Comparison of ENCODE assay signal across 8 cellular contexts in the genomic region with DNA sequence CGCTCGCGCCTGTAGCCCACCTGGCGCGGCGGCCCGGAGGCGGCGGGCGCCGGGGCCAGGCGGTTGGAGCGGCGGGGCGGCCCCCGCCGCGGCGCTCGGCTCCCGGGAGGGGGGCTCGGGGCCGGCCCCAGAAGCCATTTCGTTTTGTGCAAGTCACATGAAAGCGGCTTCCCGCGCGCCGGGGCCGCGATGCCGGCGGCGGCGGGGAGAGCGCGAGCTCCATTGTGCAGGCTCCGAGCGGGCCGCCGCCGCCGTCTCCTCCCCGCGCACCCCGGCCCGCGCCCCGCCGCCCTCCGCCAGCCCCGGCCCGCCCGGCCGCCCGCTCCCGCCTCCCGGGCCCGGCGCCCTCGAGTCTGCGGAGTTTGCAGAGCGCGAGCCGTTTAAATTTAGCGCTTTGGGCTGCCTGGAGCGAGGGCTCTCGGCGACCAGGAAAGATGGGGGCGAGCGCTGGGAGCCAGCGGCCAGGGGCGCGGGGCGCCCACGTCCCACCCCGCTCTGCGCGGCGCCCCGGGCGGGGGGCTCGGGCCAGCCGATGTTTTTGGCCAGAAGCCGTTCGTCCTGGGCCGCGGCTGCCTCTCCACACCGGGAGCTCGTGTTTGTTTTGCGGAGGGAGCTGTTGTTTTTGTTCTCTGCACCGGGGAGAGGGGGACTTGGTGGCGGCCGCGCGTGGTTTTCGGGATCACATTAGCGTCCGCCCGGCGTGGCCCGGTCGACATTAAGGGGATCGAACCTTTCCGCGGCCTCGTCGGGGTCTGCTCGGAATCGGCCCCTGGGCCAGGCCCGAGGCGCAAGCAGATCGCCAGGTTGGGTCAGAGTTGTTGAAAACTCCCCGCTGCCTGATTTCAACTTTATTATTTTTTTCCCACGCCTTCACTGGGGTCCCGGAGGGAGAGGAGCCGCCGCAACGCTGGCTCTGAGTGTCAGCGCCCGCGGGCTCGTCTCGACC. TPM values are rescaled to one million over a fixed set of nuclear protein-coding genes. Genes with fewer than 3 reads are reported as not detected.
A peak's percentile ranks its signal among the peaks of the same experiment; 100 is the strongest.
DNase-seq lines count a peak whose midpoint lies in the region; ATAC-seq and TF ChIP-seq lines count a peak whose summit lies in the region.

No MANE protein-coding gene starts in this region.

- intact Hi-C loops in lower lobe of right lung (cut with DNase I) = no loop called here

- H3K79me2 ChIP-seq in GM23338 (replicated peaks; ENCODE audit: insufficient read depth) = peaks cover 44% of the 10 kb centered on the region

- peaks cover 4% of the 10 kb centered on the region for H3K9me3 ChIP-seq in AG04450 (ENCODE audit: control insufficient read depth, insufficient read depth, low read length)
- H3K9me3 ChIP-seq in duodenal mucosa (ENCODE audit: control insufficient read depth in 1 of 2, low read length in 2 of 2) = peaks cover 0 to 3% of the 10 kb centered on the region in 2 donors
- peaks cover 4% of the 10 kb centered on the region for H3K9me3 ChIP-seq in lower lobe of right lung

- CTCF ChIA-PET in AG04450 (lab: Charles Lee) = interaction anchor here (1.0 to 1.3 kb wide), 2 partner anchors 104 to 227 kb away, joined by 3 to 8 read pairs; a partner anchor contains a TSS

- H2AFZ ChIP-seq in GM23338 = peak overlapping the region; percentile 81; the same call in 1 of the 2 replicates

- peaks cover 32% of the 10 kb centered on the region for H3K27me3 Mint-ChIP-seq in GM23338 (ENCODE audit: insufficient read depth, low read depth, poor library complexity)

- peaks cover 5% of the 10 kb centered on the region; the same call in 1 of the 2 replicates for H4K20me1 ChIP-seq in GM23338 (replicated peaks; ENCODE audit: insufficient read depth)

- peaks cover 3% of the 10 kb centered on the region; the same call in 2 of the 3 replicates for H3K36me3 Mint-ChIP-seq in GM23338 (ENCODE audit: low read depth)

- ATAC-seq in GM23338 = peak; percentile 8
- peak in 1 of 2 donors; percentile 29 for ATAC-seq in lower lobe of right lung
- no peak for ATAC-seq in HG03159 (IDR thresholded peaks at IDR 0.05; ENCODE audit: unreplicated experiment)
- ATAC-seq in HG02623 (IDR thresholded peaks at IDR 0.05; ENCODE audit: unreplicated experiment) = no peak

- peaks cover 12% of the 10 kb centered on the region for H3K4me1 ChIP-seq in GM23338 (ENCODE audit: insufficient read depth)
- H3K4me1 ChIP-seq in duodenal mucosa (ENCODE audit: control insufficient read depth in 1 of 2, insufficient read depth in 2 of 2, low read length in 2 of 2) = peaks cover 6 to 17% of the 10 kb centered on the region in 2 donors
- H3K4me1 ChIP-seq in lower lobe of right lung = peaks cover 25% of the 10 kb centered on the region

- H3K27ac ChIP-seq in AG04450 (ENCODE audit: low read depth, low read length) = peak overlapping the region; percentile 75
- no peak overlapping the region for H3K27ac ChIP-seq in GM23338 (ENCODE audit: low read depth)
- peak overlapping the region; percentile 56 for H3K27ac ChIP-seq in duodenal mucosa (ENCODE audit: low read depth, low read length)
- peak overlapping the region; percentile 77 for H3K27ac ChIP-seq in lower lobe of right lung
- H3K27ac ChIP-seq in substantia nigra (ENCODE audit: low read depth, low read length, poor library complexity, severe bottlenecking) = peak overlapping the region; percentile 69

- no peaks in the 10 kb centered on the region for H3K9me2 ChIP-seq in GM23338 (ENCODE audit: insufficient read depth)

- no peaks in the 10 kb centered on the region; the same call in 2 of the 3 replicates for H3K9me3 Mint-ChIP-seq in GM23338

- DNase-seq in AG04450 (ENCODE audit: low read depth, low spot score) = no peak
- DNase-seq in GM23338 (ENCODE audit: low spot score) = peak; percentile 22
- peak; percentile 10 for DNase-seq in T-helper 9 cell
- DNase-seq in lower lobe of right lung = no peak
- peak in 27 of 49 donors; percentile 15 to 70 (median 40) for DNase-seq in substantia nigra (lab: John Stamatoyannopoulos, UW)

- H3K4me2 ChIP-seq in GM23338 = peak overlapping the region; percentile 90

- H3K27ac Mint-ChIP-seq in GM23338 = no peak overlapping the region

- peaks cover 14% of the 10 kb centered on the region; the same call in 2 of the 3 replicates for H3K4me1 Mint-ChIP-seq in GM23338

- H3K4me3 ChIP-seq in AG04450 (ENCODE audit: low read depth, low read length) = peak overlapping the region; percentile 62
- H3K4me3 ChIP-seq in GM23338 = peak overlapping the region; percentile 82
- H3K4me3 ChIP-seq in duodenal mucosa (ENCODE audit: low read depth in 1 of 2, low read length in 2 of 2) = peak overlapping the region; percentile 67 to 69
- peak overlapping the region; percentile 75 for H3K4me3 ChIP-seq in lower lobe of right lung

- peak overlapping the region; percentile 84 for H3K4me3 Mint-ChIP-seq in GM23338

- H3K36me3 ChIP-seq in GM23338 (ENCODE audit: insufficient read depth) (no peaks in the 10 kb centered on the region), duodenal mucosa (ENCODE audit: control insufficient read depth in 1 of 2, insufficient read depth in 2 of 2, low read length in 2 of 2) (no peaks in the 10 kb centered on the region), lower lobe of right lung (no peaks in the 10 kb centered on the region)

- H3F3A ChIP-seq in GM23338 (replicated peaks; ENCODE audit: low read depth) = peaks cover 16% of the 10 kb centered on the region; the same call in 1 of the 2 replicates

- TF ChIP-seq CTCF in AG04450 (IDR thresholded peaks at IDR 0.05; ENCODE audit: low read depth, low read length) (no peak), GM23338 (conservative IDR thresholded peaks at IDR 0.05; ENCODE audit: low read depth in 2 of 2) (no peak), lower lobe of right lung (IDR thresholded peaks at IDR 0.05) (no peak)

- POLR2A ChIA-PET in AG04450 (lab: Yijun Ruan, JAX) = interaction anchor here (0.5 to 2.6 kb wide), 5 partner anchors 25 to 216 kb away, joined by 3 to 11 read pairs (median 6); no protein-coding TSS in a partner anchor

- H3K27me3 ChIP-seq in AG04450 (ENCODE audit: control insufficient read depth, insufficient read depth, low read length) = no peaks in the 10 kb centered on the region
- H3K27me3 ChIP-seq in GM23338 (ENCODE audit: insufficient read depth) = peaks cover 43% of the 10 kb centered on the region
- no peaks in the 10 kb centered on the region for H3K27me3 ChIP-seq in duodenal mucosa (ENCODE audit: control insufficient read depth in 1 of 2, insufficient read depth in 2 of 2, low read length in 2 of 2)
- peaks cover 8% of the 10 kb centered on the region for H3K27me3 ChIP-seq in lower lobe of right lung (ENCODE audit: low read depth)

- H3K9ac ChIP-seq in duodenal mucosa (ENCODE audit: low read depth in 1 of 2, low read length in 2 of 2) = peak overlapping the region; percentile 64 to 68

TF ChIP-seq in GM23338, 12 proteins besides CTCF, POLR2A, EP300 and RAD21:
- TF ChIP-seq EZH2 (IDR thresholded peaks at IDR 0.05; ENCODE audit: low read depth, unreplicated experiment) (peak; percentile 44), STAT1 (IDR thresholded peaks at IDR 0.05; ENCODE audit: unreplicated experiment) (no peak), EZH2phosphoT487 (IDR thresholded peaks at IDR 0.05; ENCODE audit: unreplicated experiment) (no peak)

RNA-seq across cellular contexts. Expression of a gene that starts 1.0 kb away (rescaled TPM):
- polyA plus RNA-seq in AG04450 (2011; rRNA removed) (4.4 and 4.6 TPM in 2 replicates), GM23338 (2016; fragmentation: Nextera tagmentation; extraction: Ambion mirVana) (14.9 and 18.0 TPM in 2 replicates)
- 3.6 and 4.0 TPM in 2 replicates for polyA minus RNA-seq in AG04450 (2011; rRNA and poly(A)+ RNA removed)
- total RNA-seq in GM23338 (2014; rRNA removed; shearing (Covaris generic)) = 9.9 and 12.7 TPM in 2 replicates
- 6.4 TPM for total RNA-seq in lower lobe of right lung

RNA-seq across cellular contexts. Expression of a gene that starts 55.9 kb away (rescaled TPM):
- polyA plus RNA-seq in AG04450 (2011; rRNA removed) (5.8 and 8.4 TPM in 2 replicates), GM23338 (2016; fragmentation: Nextera tagmentation; extraction: Ambion mirVana) (16.2 and 21.0 TPM in 2 replicates)
- polyA minus RNA-seq in AG04450 (2011; rRNA and poly(A)+ RNA removed) = 11.4 and 11.9 TPM in 2 replicates
- total RNA-seq in GM23338 (2014; rRNA removed; shearing (Covaris generic)) = 20.5 and 23.0 TPM in 2 replicates
- 55.9 TPM for total RNA-seq in lower lobe of right lung

Comparison
In these comparisons a context has a peak if more than half of its experiments do, and no peak if none do; other contexts are left out.
1. DNase-seq: peak in GM23338 (single experiment), T-helper 9 cell (single experiment) and substantia nigra (27 of 49); none in AG04450 (single experiment) and lower lobe of right lung (single experiment).
2. Peak in every context shown above with its lines, with median percentiles within 50 percentile points of each other: H3K4me3 ChIP-seq.